ENCODE assay signal across 20 cellular contexts in the genomic region with DNA sequence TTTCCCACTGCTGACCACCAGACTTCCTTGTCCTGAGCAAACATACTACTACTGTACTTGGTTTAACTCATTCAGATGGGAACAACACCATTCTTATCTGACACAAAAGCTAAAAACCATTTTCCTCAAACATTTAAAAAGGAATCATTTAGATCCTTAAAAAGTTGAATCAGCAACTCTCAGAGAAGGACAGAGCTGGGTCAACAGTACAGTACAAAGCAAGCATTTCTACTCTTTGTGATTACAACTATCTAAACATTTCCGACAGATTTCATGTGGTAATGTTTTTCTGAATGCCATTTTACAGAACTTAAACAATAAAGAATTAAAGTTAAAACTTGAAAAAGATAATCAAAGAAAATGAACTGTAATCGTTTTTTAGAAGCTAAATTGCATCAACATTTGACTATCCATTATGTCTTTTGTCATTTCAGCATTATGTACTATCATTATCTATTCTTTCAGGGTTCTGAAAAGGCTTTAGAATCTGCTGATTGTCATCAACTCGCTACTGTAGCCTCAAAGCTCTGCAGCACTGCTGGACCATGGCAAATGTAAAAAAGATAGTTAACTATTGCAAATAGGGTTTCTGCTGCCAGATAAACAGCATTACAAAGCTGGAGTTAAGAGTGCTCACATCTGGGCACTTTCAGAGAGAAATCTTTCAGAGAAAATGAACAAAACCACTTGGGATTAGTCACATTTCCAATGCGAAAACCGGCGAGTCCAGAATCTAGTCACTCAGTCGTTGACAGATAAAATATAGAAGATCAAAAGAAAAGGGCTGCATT.
DNase-seq lines count a peak whose midpoint lies in the region; ATAC-seq, FAIRE-seq and TF ChIP-seq lines count a peak whose summit lies in the region.
"Had no signal": no experiment of that assay in that cellular context is flagged by ENCODE, and none has a peak within 500 bp of the region (broad histone marks: within the 10 kb centered on the region; RNA-seq: fewer than 3 reads in every experiment).

No MANE protein-coding gene starts in this region.

- H3K27me3 ChIP-seq in OCI-LY3 (ENCODE audit: low read depth, low read length), result no peaks in the 10 kb centered on the region
- H3K27me3 ChIP-seq in neural progenitor cell, result no peaks in the 10 kb centered on the region

- H3K4me3 ChIP-seq in OCI-LY3 (ENCODE audit: low read length) (peak overlapping the region; percentile 65), neural progenitor cell (peak overlapping the region; percentile 1)
- H3K4me3 ChIP-seq: lower lobe of right lung had no signal

- no peaks in the 10 kb centered on the region for H4K20me1 ChIP-seq in OCI-LY3 (ENCODE audit: insufficient read depth, low read length)
- no peaks in the 10 kb centered on the region for H4K20me1 ChIP-seq in neural progenitor cell (ENCODE audit: low read depth)

- peak overlapping the region; percentile 92 for H3K4me2 ChIP-seq in OCI-LY3 (ENCODE audit: low read length)
- H3K4me2 ChIP-seq in neural progenitor cell, result peak overlapping the region; percentile 64

- H3K27ac Mint-ChIP-seq in neural progenitor cell, result no peak overlapping the region
- H3K27ac Mint-ChIP-seq: activated CD4-positive, alpha-beta T cell treated with anti-CD3 and anti-CD28 coated beads, Interleukin-2, amount 10 ng/mL, durations not matched to agents 24 days and 14 days; activated naive CD4-positive, alpha-beta T cell treated with anti-CD3 and anti-CD28 coated beads, Interleukin-2, amount 50 U/mL, for 24 hours; endodermal cell; stimulated activated memory B cell treated with anti-CD40 and anti-IgM and Interleukin-4, amounts not matched to agents 10 μg/mL and 1 μg/mL and 100 μg/mL, for 72 hours had no signal

- H3K27me3 Mint-ChIP-seq in neural progenitor cell (ENCODE audit: insufficient read depth, low read depth), result no peaks in the 10 kb centered on the region

- H2AFZ ChIP-seq in OCI-LY3 (ENCODE audit: low read depth, low read length), result no peak overlapping the region
- H2AFZ ChIP-seq in neural progenitor cell (replicated peaks), result no peak overlapping the region

- TF ChIP-seq CTCF in OCI-LY3 (IDR thresholded peaks at IDR 0.05; ENCODE audit: low read depth, low read length), result no peak
- TF ChIP-seq CTCF in neural progenitor cell (IDR thresholded peaks at IDR 0.05), result no peak

- no peaks in the 10 kb centered on the region for H3K9me3 Mint-ChIP-seq in neural progenitor cell
- H3K9me3 Mint-ChIP-seq: activated CD4-positive, alpha-beta T cell treated with anti-CD3 and anti-CD28 coated beads, Interleukin-2, amount 10 ng/mL, durations not matched to agents 24 days and 14 days had no signal

- H3K36me3 Mint-ChIP-seq in neural progenitor cell, result peaks cover 3% of the 10 kb centered on the region
- H3K36me3 Mint-ChIP-seq: stimulated activated memory B cell treated with anti-CD40 and anti-IgM and Interleukin-4, amounts not matched to agents 10 μg/mL and 1 μg/mL and 100 μg/mL, for 72 hours had no signal

- H3K4me3 Mint-ChIP-seq in neural progenitor cell, result no peak overlapping the region
- H3K4me3 Mint-ChIP-seq: activated CD4-positive, alpha-beta T cell treated with anti-CD3 and anti-CD28 coated beads, Interleukin-2, amount 10 ng/mL, durations not matched to agents 24 days and 14 days; activated naive CD4-positive, alpha-beta T cell treated with anti-CD3 and anti-CD28 coated beads, Interleukin-2, amount 50 U/mL, for 24 hours; endodermal cell; stimulated activated memory B cell treated with anti-CD40 and anti-IgM and Interleukin-4, amounts not matched to agents 10 μg/mL and 1 μg/mL and 100 μg/mL, for 72 hours had no signal

- no peak for ATAC-seq in GM21423 (IDR thresholded peaks at IDR 0.05; ENCODE audit: unreplicated experiment)
- ATAC-seq: lower lobe of right lung; stimulated activated memory B cell treated with anti-CD40 and anti-IgM and Interleukin-4, amounts not matched to agents 10 μg/mL and 1 μg/mL and 100 μg/mL, for 72 hours had no signal

- H3K4me1 Mint-ChIP-seq in neural progenitor cell, result peaks cover 41% of the 10 kb centered on the region
- H3K4me1 Mint-ChIP-seq: activated CD4-positive, alpha-beta T cell treated with anti-CD3 and anti-CD28 coated beads, Interleukin-2, amount 10 ng/mL, durations not matched to agents 24 days and 14 days; activated naive CD4-positive, alpha-beta T cell treated with anti-CD3 and anti-CD28 coated beads, Interleukin-2, amount 50 U/mL, for 24 hours had no signal

- H3K79me2 ChIP-seq in OCI-LY3 (ENCODE audit: low read length), result peaks cover 98% of the 10 kb centered on the region
- H3K79me2 ChIP-seq in neural progenitor cell (ENCODE audit: low read depth), result peaks cover 10% of the 10 kb centered on the region

- peak overlapping the region; percentile 90 for H3K27ac ChIP-seq in OCI-LY3 (ENCODE audit: low read length)
- peak overlapping the region; percentile 24 for H3K27ac ChIP-seq in cingulate gyrus (ENCODE audit: low read depth, low read length)
- H3K27ac ChIP-seq in neural progenitor cell, result peak overlapping the region; percentile 55
- H3K27ac ChIP-seq: lower lobe of right lung had no signal

- peaks cover 36% of the 10 kb centered on the region for H3F3A ChIP-seq in neural progenitor cell (ENCODE audit: low read depth)

- peak overlapping the region; percentile 60 for H3K9ac ChIP-seq in OCI-LY3 (ENCODE audit: low read length)
- H3K9ac ChIP-seq in neural progenitor cell, result no peak overlapping the region

- H3K4me1 ChIP-seq in OCI-LY3 (ENCODE audit: low read length), result peaks cover 74% of the 10 kb centered on the region
- peaks cover 65% of the 10 kb centered on the region for H3K4me1 ChIP-seq in neural progenitor cell
- H3K4me1 ChIP-seq: lower lobe of right lung had no signal

- H3K36me3 ChIP-seq in OCI-LY3 (replicated peaks; ENCODE audit: low read depth, low read length) (peaks cover 4% of the 10 kb centered on the region), neural progenitor cell (no peaks in the 10 kb centered on the region)
- H3K36me3 ChIP-seq: lower lobe of right lung had no signal

- DNase-seq in NCI-H146 (lab: John Stamatoyannopoulos, UW) (peak; percentile 79), neural progenitor cell (ENCODE audit: low spot score) (peak; percentile 25), GOT3 (lab: John Stamatoyannopoulos, UW) (no peak), GDM1 (lab: John Stamatoyannopoulos, UW) (no peak), urothelium cell line (ENCODE audit: low spot score) (no peak)
- DNase-seq: activated CD4-positive, alpha-beta T cell treated with anti-CD3 and anti-CD28 coated beads, Interleukin-2, amount 10 ng/mL, durations not matched to agents 24 days and 14 days; C1 segment of cervical spinal cord; DMS79 treated with DMSO at 0.1 percent for 48 hours; endodermal cell; foreskin melanocyte; KBM-7; lower lobe of right lung; NCI-H446 treated with DMSO at 0.1 percent for 48 hours; small intestine; trophoblast cell had no signal

- FAIRE-seq in urothelium cell line (lab: Jason Lieb, UNC), result no peak
- FAIRE-seq: small intestine had no signal

- H3K9me3 ChIP-seq in OCI-LY3 (ENCODE audit: insufficient read depth, low read length) (no peaks in the 10 kb centered on the region), neural progenitor cell (ENCODE audit: low read depth) (no peaks in the 10 kb centered on the region)
- H3K9me3 ChIP-seq: lower lobe of right lung had no signal

Comparison
In these comparisons a context has a peak if more than half of its experiments do, and no peak if none do; other contexts are left out.
1. DNase-seq: peak in NCI-H146 (single experiment) and neural progenitor cell (single experiment); none in GOT3 (single experiment), GDM1 (single experiment) and urothelium cell line (single experiment).
2. H3K27ac ChIP-seq: peak in every context shown above with its lines; median percentile 90 in OCI-LY3; 55 in neural progenitor cell; 24 in cingulate gyrus.